31 cellular contexts compared by ENCODE assay signal in genomic region chr7:131947661-131948060, GRCh38.
"Had no signal": no experiment of that assay in that cellular context is flagged by ENCODE, and none has a peak within 500 bp of the region (broad histone marks: within the 10 kb centered on the region; RNA-seq: fewer than 3 reads in every experiment).

No MANE protein-coding gene starts in this region.

- H3K4me1 ChIP-seq: foreskin keratinocyte had no signal

- H3K4me3 Mint-ChIP-seq: activated CD8-positive, alpha-beta memory T cell treated with anti-CD3 and anti-CD28 coated beads, Interleukin-2, amount 10 ng/mL, durations not matched to agents 7 days and 5 days; activated CD8-positive, alpha-beta T cell treated with anti-CD3 and anti-CD28 coated beads for 36 hours; activated naive CD4-positive, alpha-beta T cell treated with anti-CD3 and anti-CD28 coated beads for 36 hours; activated naive CD4-positive, alpha-beta T cell treated with anti-CD3 and anti-CD28 coated beads, Interleukin-2, amount 50 U/mL, for 24 hours; activated naive CD8-positive, alpha-beta T cell treated with anti-CD3 and anti-CD28 coated beads, Interleukin-2, amount 10 ng/mL, durations not matched to agents 7 days and 5 days; activated T-helper 1 cell treated with anti-CD3 and anti-CD28 coated beads, Interleukin-12 subunit alpha, Interleukin-12 subunit beta, Interleukin-2, Interleukin-4 antibody, amounts not matched to agents 30 ng/mL and 10 ng/mL and 1 ng/mL, durations not matched to agents 14 hours and 24 hours and 36 hours; central memory CD8-positive, alpha-beta T cell; dendritic cell treated with granulocyte-macrophage colony-stimulating factor and Interleukin-4, amounts not matched to agents 40 ng/mL and 50 ng/mL, for 4 days; T-cell; T-helper 1 cell treated with Interleukin-12 subunit alpha and Interleukin-12 subunit beta and Interleukin-4 antibody, amounts not matched to agents 30 μg/mL and 1 μg/mL, for 36 hours; WTC11 had no signal

- H3K27ac Mint-ChIP-seq: activated CD8-positive, alpha-beta memory T cell treated with anti-CD3 and anti-CD28 coated beads, Interleukin-2, amount 10 ng/mL, durations not matched to agents 7 days and 5 days; activated CD8-positive, alpha-beta T cell treated with anti-CD3 and anti-CD28 coated beads for 36 hours; activated naive CD4-positive, alpha-beta T cell treated with anti-CD3 and anti-CD28 coated beads for 36 hours; activated naive CD4-positive, alpha-beta T cell treated with anti-CD3 and anti-CD28 coated beads, Interleukin-2, amount 50 U/mL, for 24 hours; activated naive CD8-positive, alpha-beta T cell treated with anti-CD3 and anti-CD28 coated beads, Interleukin-2, amount 10 ng/mL, durations not matched to agents 7 days and 5 days; activated T-helper 1 cell treated with anti-CD3 and anti-CD28 coated beads, Interleukin-12 subunit alpha, Interleukin-12 subunit beta, Interleukin-2, Interleukin-4 antibody, amounts not matched to agents 30 ng/mL and 10 ng/mL and 1 ng/mL, durations not matched to agents 14 hours and 24 hours and 36 hours; activated T-helper 2 cell treated with anti-CD3 and anti-CD28 coated beads, Interferon-gamma antibody, Interleukin-2, Interleukin-4, amounts not matched to agents 10 μg/mL and 5 μg/mL and 100 μg/mL, durations not matched to agents 14 hours and 24 hours and 36 hours; dendritic cell treated with granulocyte-macrophage colony-stimulating factor and Interleukin-4, amounts not matched to agents 40 ng/mL and 50 ng/mL, for 4 days; T-cell; T-helper 1 cell treated with Interleukin-12 subunit alpha and Interleukin-12 subunit beta and Interleukin-4 antibody, amounts not matched to agents 30 μg/mL and 1 μg/mL, for 36 hours; WTC11 had no signal

- H3K9me3 Mint-ChIP-seq: activated naive CD4-positive, alpha-beta T cell treated with anti-CD3 and anti-CD28 coated beads, Interleukin-2, amount 50 U/mL, for 24 hours; activated naive CD8-positive, alpha-beta T cell treated with anti-CD3 and anti-CD28 coated beads, Interleukin-2, amount 10 ng/mL, durations not matched to agents 7 days and 5 days; activated T-helper 1 cell treated with anti-CD3 and anti-CD28 coated beads, Interleukin-12 subunit alpha, Interleukin-12 subunit beta, Interleukin-2, Interleukin-4 antibody, amounts not matched to agents 30 ng/mL and 10 ng/mL and 1 ng/mL, durations not matched to agents 14 hours and 24 hours and 36 hours; activated T-helper 2 cell treated with anti-CD3 and anti-CD28 coated beads, Interferon-gamma antibody, Interleukin-2, Interleukin-4, amounts not matched to agents 10 μg/mL and 5 μg/mL and 100 μg/mL, durations not matched to agents 14 hours and 24 hours and 36 hours; central memory CD8-positive, alpha-beta T cell; dendritic cell treated with granulocyte-macrophage colony-stimulating factor and Interleukin-4, amounts not matched to agents 40 ng/mL and 50 ng/mL, for 4 days; T-helper 1 cell treated with Interleukin-12 subunit alpha and Interleukin-12 subunit beta and Interleukin-4 antibody, amounts not matched to agents 30 μg/mL and 1 μg/mL, for 36 hours had no signal

- DNase-seq: activated CD4-positive, alpha-beta T cell treated with anti-CD3 and anti-CD28 coated beads for 1 hour; activated CD4-positive, alpha-beta T cell treated with anti-CD3 and anti-CD28 coated beads for 4 hours; activated CD4-positive, alpha-beta T cell treated with anti-CD3 and anti-CD28 coated beads, Interleukin-2, amount 50 U/mL, for 1 hour; activated CD4-positive, alpha-beta T cell treated with anti-CD3 and anti-CD28 coated beads, Interleukin-2, amount 50 U/mL, for 48 hours; activated CD8-positive, alpha-beta memory T cell treated with anti-CD3 and anti-CD28 coated beads, Interleukin-2, amount 10 ng/mL, durations not matched to agents 7 days and 5 days; activated CD8-positive, alpha-beta memory T cell treated with anti-CD3 and anti-CD28 coated beads, Interleukin-2, amount 50 U/mL, for 4 hours; activated CD8-positive, alpha-beta T cell treated with anti-CD3 and anti-CD28 coated beads for 36 hours; activated effector memory CD4-positive, alpha-beta T cell treated with anti-CD3 and anti-CD28 coated beads, Interleukin-2, amount 50 U/mL, for 16 hours; activated naive CD4-positive, alpha-beta T cell treated with anti-CD3 and anti-CD28 coated beads for 36 hours; activated naive CD8-positive, alpha-beta T cell treated with anti-CD3 and anti-CD28 coated beads, Interleukin-2, amount 10 ng/mL, durations not matched to agents 7 days and 5 days; activated T-cell treated with anti-CD3 and anti-CD28 coated beads, Interleukin-2, amount 50 U/mL, for 1 hour; activated T-cell treated with anti-CD3 and anti-CD28 coated beads, Interleukin-2, amount 50 U/mL, for 48 hours; brain microvascular endothelial cell; dorsolateral prefrontal cortex; effector memory CD4-positive, alpha-beta T cell; erythroblast; foreskin keratinocyte; gastrocnemius medialis; heart left ventricle; T-cell; T1000 had no signal

- H3K27ac ChIP-seq: brain microvascular endothelial cell, coronary artery, foreskin keratinocyte, gastrocnemius medialis, heart left ventricle had no signal

- H3K27me3 ChIP-seq: gastrocnemius medialis had no signal

- H3K36me3 Mint-ChIP-seq: activated CD8-positive, alpha-beta memory T cell treated with anti-CD3 and anti-CD28 coated beads, Interleukin-2, amount 10 ng/mL, durations not matched to agents 7 days and 5 days; activated naive CD8-positive, alpha-beta T cell treated with anti-CD3 and anti-CD28 coated beads, Interleukin-2, amount 10 ng/mL, durations not matched to agents 7 days and 5 days; T-cell; WTC11 had no signal

- H3K4me1 Mint-ChIP-seq: activated CD8-positive, alpha-beta memory T cell treated with anti-CD3 and anti-CD28 coated beads, Interleukin-2, amount 10 ng/mL, durations not matched to agents 7 days and 5 days; activated naive CD4-positive, alpha-beta T cell treated with anti-CD3 and anti-CD28 coated beads, Interleukin-2, amount 50 U/mL, for 24 hours; central memory CD8-positive, alpha-beta T cell had no signal

- FAIRE-seq: astrocyte had no signal

- H3K9me3 ChIP-seq: gastrocnemius medialis had no signal

- H3K36me3 ChIP-seq: brain microvascular endothelial cell, esophagus muscularis mucosa, gastrocnemius medialis, heart left ventricle had no signal

- ATAC-seq: activated CD8-positive, alpha-beta memory T cell treated with anti-CD3 and anti-CD28 coated beads, Interleukin-2, amount 10 ng/mL, durations not matched to agents 7 days and 5 days; activated CD8-positive, alpha-beta T cell treated with anti-CD3 and anti-CD28 coated beads for 36 hours; gastrocnemius medialis; T-cell; WTC11 had no signal

- H3K4me3 ChIP-seq: coronary artery, dorsolateral prefrontal cortex, esophagus muscularis mucosa, gastrocnemius medialis, heart left ventricle had no signal
